8 cellular contexts compared by ENCODE assay signal in genomic region chr6:42781546-42781810, GRCh38. TPM values are rescaled to one million over a fixed set of nuclear protein-coding genes. Genes with fewer than 3 reads are reported as not detected.
DNase-seq lines count a peak whose midpoint lies in the region; ATAC-seq, FAIRE-seq and TF ChIP-seq lines count a peak whose summit lies in the region.

No MANE protein-coding gene starts in this region.

- peak overlapping the region; percentile 98 for H3K27ac ChIP-seq in HepG2 (ENCODE audit: extremely low read length, insufficient read depth, low read length)

- H3K9me3 Mint-ChIP-seq in activated naive CD8-positive, alpha-beta T cell treated with anti-CD3 and anti-CD28 coated beads for 36 hours, result no peaks in the 10 kb centered on the region

- no peaks in the 10 kb centered on the region for H3K36me3 ChIP-seq in HepG2 (replicated peaks in 1 of 2; ENCODE audit: control insufficient read depth in 1 of 2, insufficient read depth in 2 of 2, low read length in 2 of 2)

- no peaks in the 10 kb centered on the region for H3K27me3 Mint-ChIP-seq in activated naive CD8-positive, alpha-beta T cell treated with anti-CD3 and anti-CD28 coated beads for 36 hours

- H3K4me2 ChIP-seq in HepG2 (ENCODE audit: low read depth, low read length), result peak overlapping the region; percentile 76

- POLR2A ChIA-PET in HepG2 (lab: Yijun Ruan, JAX), result interaction anchor here (0.6 to 11.1 kb wide), 9 partner anchors 10 to 198 kb away, joined by 3 to 270 read pairs (median 7); partner anchors contain the start of genes PEX6, RPL7L1 and TBCC

- intact Hi-C loops in HepG2 (cut with micrococcal nuclease; ENCODE audit: unreplicated experiment), result no loop called here

- ATAC-seq in HepG2 (no peak), GM18519 (IDR thresholded peaks at IDR 0.05; ENCODE audit: low FRiP score, unreplicated experiment) (no peak), HG03280 (IDR thresholded peaks at IDR 0.05; ENCODE audit: unreplicated experiment) (no peak)

- peaks cover 41% of the 10 kb centered on the region for H3K4me1 Mint-ChIP-seq in activated naive CD8-positive, alpha-beta T cell treated with anti-CD3 and anti-CD28 coated beads for 36 hours

- H2AFZ ChIP-seq in HepG2 (ENCODE audit: low read length), result no peak overlapping the region

- peak overlapping the region; percentile 99 for H3K27ac Mint-ChIP-seq in activated naive CD8-positive, alpha-beta T cell treated with anti-CD3 and anti-CD28 coated beads for 36 hours

- FAIRE-seq in HepG2 (lab: Jason Lieb, UNC), result no peak
- no peak for FAIRE-seq in urothelium cell line (lab: Jason Lieb, UNC)

- no peaks in the 10 kb centered on the region for H3K9me3 ChIP-seq in HepG2 (ENCODE audit: low read length)

- peak overlapping the region; percentile 45 to 94 (median 92); a peak in 5 of 6 replicates for H3K4me3 ChIP-seq in HepG2 (replicated peaks in 1 of 3; ENCODE audit: insufficient read depth in 1 of 3, low read depth in 2 of 3, low read length in 3 of 3)

- CTCF ChIA-PET in HepG2 (lab: Yijun Ruan, JAX; ENCODE audit: low intra/inter-chr PET ratio, low total read pairs), result no interaction called here

- H4K20me1 ChIP-seq in HepG2 (ENCODE audit: insufficient read depth, low read length), result 0 out of 2 replicates have a peak, but pooled peaks cover 4% of the 10 kb centered on the region

- no peak for TF ChIP-seq RAD21 in HepG2 (CRISPR knock-in tag; IDR thresholded peaks at IDR 0.05)

- peaks cover 21% of the 10 kb centered on the region for H3K36me3 Mint-ChIP-seq in activated naive CD8-positive, alpha-beta T cell treated with anti-CD3 and anti-CD28 coated beads for 36 hours

- no TSS peak for BruUV-seq in HepG2 (replicated peaks; lab: Mats Ljungman, UMichigan)

- no peak for TF ChIP-seq CTCF in HepG2 (CRISPR knock-in tag; IDR thresholded peaks at IDR 0.05)

- peaks cover 41% of the 10 kb centered on the region for H3K79me2 ChIP-seq in HepG2 (ENCODE audit: insufficient read depth, low read length)

- H3K27me3 ChIP-seq in HepG2 (ENCODE audit: control insufficient read depth in 1 of 2, insufficient read depth in 2 of 2, low read length in 2 of 2), result no peaks in the 10 kb centered on the region; a peak in 1 of 5 replicates

- no peak for TF ChIP-seq EP300 in HepG2 (IDR thresholded peaks at IDR 0.05; ENCODE audit: low read depth in 2 of 2, low read length in 2 of 2)
- no peak for TF ChIP-seq EP300 in HepG2 (CRISPR knock-in tag; IDR thresholded peaks at IDR 0.05; ENCODE audit: borderline replicate concordance)

- in situ Hi-C loops in HepG2 (cut with HindIII; ENCODE audit: extremely low pct_ligation_motif_present, low pct_unique_long_range_greater_than_20kb), result loop anchor here (5.0 kb wide), 1 partner anchor 34 kb away; the partner anchor contains the start of gene TBCC

- WGBS in HepG2 (ENCODE audit: low lambda C conversion rate), result 3% methylated on average over 4 of the region's 4 CpGs

- H3K9ac ChIP-seq in HepG2 (ENCODE audit: insufficient read depth, low read depth, low read length), result peak overlapping the region; percentile 98; the same call in 1 of the 2 replicates

- DNase-seq in stimulated activated CD4-positive, alpha-beta T cell treated with anti-CD3 and anti-CD28 coated beads, Interleukin-2, amount 100 ng/mL, for 4 hours (ENCODE audit: low read depth), result peak; percentile 5
- DNase-seq in stimulated activated CD4-positive, alpha-beta T cell treated with anti-CD3 and anti-CD28 coated beads, Interleukin-4, amount 100 ng/mL, for 24 hours, result no peak
- no peak for DNase-seq in activated naive CD8-positive, alpha-beta T cell treated with anti-CD3 and anti-CD28 coated beads for 36 hours
- no peak for DNase-seq in HepG2 (ENCODE audit: low spot score)
- peak; percentile 20 for DNase-seq in urothelium cell line (ENCODE audit: low spot score)
- no peak for DNase-seq in amniotic stem cell (lab: John Stamatoyannopoulos, UW)

- H3K4me3 Mint-ChIP-seq in activated naive CD8-positive, alpha-beta T cell treated with anti-CD3 and anti-CD28 coated beads for 36 hours, result peak overlapping the region; percentile 67

- peaks cover 64% of the 10 kb centered on the region for H3K4me1 ChIP-seq in HepG2 (ENCODE audit: insufficient read depth, low read length)

- no peak for TF ChIP-seq POLR2A in HepG2 (IDR thresholded peaks at IDR 0.05; ENCODE audit: insufficient read depth in 1 of 2, low read depth in 2 of 2, low read length in 2 of 2)

RNA-seq across cellular contexts. Expression of gene BICRAL, which starts 0.4 kb away (rescaled TPM):
- total RNA-seq in activated naive CD8-positive, alpha-beta T cell treated with anti-CD3 and anti-CD28 coated beads for 36 hours, result 10 to 100 TPM; 10.6 to 10.7 TPM
- 5.0 and 6.8 TPM in 2 replicates for total RNA-seq in HepG2 (2016; rRNA removed; fragmentation: Illumina TruSeq; extraction: Trizol)
- 1.6 and 1.9 TPM in 2 replicates for total RNA-seq in HepG2 (2016; cell fraction: cytosol; rRNA removed; fragmentation: Illumina TruSeq; extraction: Trizol; ENCODE audit: low read depth)
- total RNA-seq in HepG2 (2016; cell fraction: insoluble cytoplasmic fraction; rRNA removed; fragmentation: Illumina TruSeq; extraction: Trizol), result 4.5 and 6.4 TPM in 2 replicates
- 4.8 and 5.3 TPM in 2 replicates for total RNA-seq in HepG2 (2016; cell fraction: membrane; rRNA removed; fragmentation: Illumina TruSeq; extraction: Trizol)
- total RNA-seq in HepG2 (2016; cell fraction: nucleus; rRNA removed; fragmentation: Illumina TruSeq; extraction: Trizol), result 4.9 and 6.1 TPM in 2 replicates
- 11.1 and 13.5 TPM in 2 replicates for polyA plus RNA-seq in HepG2 (2011; rRNA removed)
- polyA plus RNA-seq in HepG2 (2011; cell fraction: cytosol; rRNA removed), result 9.5 and 11.4 TPM in 2 replicates
- 9.0 and 9.1 TPM in 2 replicates for polyA plus RNA-seq in HepG2 (2011; cell fraction: nucleus; rRNA removed)
- polyA plus RNA-seq in HepG2 (2012), result 7.3 and 7.8 TPM in 2 replicates
- polyA plus RNA-seq in HepG2 (2016; cell fraction: cytosol; fragmentation: Illumina TruSeq; extraction: Trizol; ENCODE audit: low read depth), result 0.24 and 0.26 TPM in 2 replicates
- polyA plus RNA-seq in HepG2 (2016; cell fraction: insoluble cytoplasmic fraction; fragmentation: Illumina TruSeq; extraction: Trizol; ENCODE audit: low read depth), result 5.3 and 6.6 TPM in 2 replicates
- polyA plus RNA-seq in HepG2 (2016; cell fraction: membrane; fragmentation: Illumina TruSeq; extraction: Trizol; ENCODE audit: low read depth), result 1.5 and 1.7 TPM in 2 replicates
- polyA plus RNA-seq in HepG2 (2016; cell fraction: nucleus; fragmentation: Illumina TruSeq; extraction: Trizol; ENCODE audit: insufficient read depth, low read depth), result 8.7 and 9.2 TPM in 2 replicates
- polyA minus RNA-seq in HepG2 (2011; rRNA and poly(A)+ RNA removed; ENCODE audit: low replicate concordance), result 16.6 and 32.3 TPM in 2 replicates
- 14.7 and 15.5 TPM in 2 replicates for polyA minus RNA-seq in HepG2 (2011; cell fraction: cytosol; rRNA and poly(A)+ RNA removed)
- 14.7 and 18.9 TPM in 2 replicates for polyA minus RNA-seq in HepG2 (2011; cell fraction: nucleus; rRNA and poly(A)+ RNA removed)

RNA-seq across cellular contexts. Expression of gene TBCC, which starts 35.6 kb away (rescaled TPM):
- 10 to 100 TPM; 16.8 to 18.3 TPM for total RNA-seq in activated naive CD8-positive, alpha-beta T cell treated with anti-CD3 and anti-CD28 coated beads for 36 hours
- 36.1 and 43.2 TPM in 2 replicates for total RNA-seq in HepG2 (2016; rRNA removed; fragmentation: Illumina TruSeq; extraction: Trizol)
- 13.4 and 14.0 TPM in 2 replicates for total RNA-seq in HepG2 (2016; cell fraction: cytosol; rRNA removed; fragmentation: Illumina TruSeq; extraction: Trizol; ENCODE audit: low read depth)
- total RNA-seq in HepG2 (2016; cell fraction: insoluble cytoplasmic fraction; rRNA removed; fragmentation: Illumina TruSeq; extraction: Trizol), result 37.2 and 41.5 TPM in 2 replicates
- total RNA-seq in HepG2 (2016; cell fraction: membrane; rRNA removed; fragmentation: Illumina TruSeq; extraction: Trizol), result 20.4 and 22.9 TPM in 2 replicates
- 17.5 and 20.0 TPM in 2 replicates for total RNA-seq in HepG2 (2016; cell fraction: nucleus; rRNA removed; fragmentation: Illumina TruSeq; extraction: Trizol)
- polyA plus RNA-seq in HepG2 (2011; rRNA removed), result 14.8 and 18.0 TPM in 2 replicates
- polyA plus RNA-seq in HepG2 (2011; cell fraction: cytosol; rRNA removed), result 14.9 and 15.6 TPM in 2 replicates
- 12.6 and 13.8 TPM in 2 replicates for polyA plus RNA-seq in HepG2 (2011; cell fraction: nucleus; rRNA removed)
- polyA plus RNA-seq in HepG2 (2012), result 12.0 and 15.3 TPM in 2 replicates
- polyA plus RNA-seq in HepG2 (2016; cell fraction: cytosol; fragmentation: Illumina TruSeq; extraction: Trizol; ENCODE audit: low read depth), result 5.2 and 5.5 TPM in 2 replicates
- polyA plus RNA-seq in HepG2 (2016; cell fraction: insoluble cytoplasmic fraction; fragmentation: Illumina TruSeq; extraction: Trizol; ENCODE audit: low read depth), result 26.8 and 28.7 TPM in 2 replicates
- 7.8 and 9.2 TPM in 2 replicates for polyA plus RNA-seq in HepG2 (2016; cell fraction: membrane; fragmentation: Illumina TruSeq; extraction: Trizol; ENCODE audit: low read depth)
- polyA plus RNA-seq in HepG2 (2016; cell fraction: nucleus; fragmentation: Illumina TruSeq; extraction: Trizol; ENCODE audit: insufficient read depth, low read depth), result 20.6 and 21.7 TPM in 2 replicates
- 10.7 and 14.8 TPM in 2 replicates for polyA minus RNA-seq in HepG2 (2011; rRNA and poly(A)+ RNA removed; ENCODE audit: low replicate concordance)
- polyA minus RNA-seq in HepG2 (2011; cell fraction: cytosol; rRNA and poly(A)+ RNA removed), result 8.2 and 9.3 TPM in 2 replicates
- 7.6 and 7.7 TPM in 2 replicates for polyA minus RNA-seq in HepG2 (2011; cell fraction: nucleus; rRNA and poly(A)+ RNA removed)

RNA-seq across cellular contexts. Expression of gene PRPH2, which starts 59.1 kb away (rescaled TPM):
- total RNA-seq in activated naive CD8-positive, alpha-beta T cell treated with anti-CD3 and anti-CD28 coated beads for 36 hours, result under 1 TPM in 1 of 2 experiments, not detected in 1; 0.06 TPM
- total RNA-seq in HepG2 (2016; rRNA removed; fragmentation: Illumina TruSeq; extraction: Trizol), result 0.04 and 0.06 TPM in 2 replicates
- 0.10 TPM in 1 of 2 replicates, not detected in the other for total RNA-seq in HepG2 (2016; cell fraction: cytosol; rRNA removed; fragmentation: Illumina TruSeq; extraction: Trizol; ENCODE audit: low read depth)
- total RNA-seq in HepG2 (2016; cell fraction: insoluble cytoplasmic fraction; rRNA removed; fragmentation: Illumina TruSeq; extraction: Trizol), result 0.04 TPM in 1 of 2 replicates, not detected in the other
- total RNA-seq in HepG2 (2016; cell fraction: membrane; rRNA removed; fragmentation: Illumina TruSeq; extraction: Trizol), result 0.10 TPM in 1 of 2 replicates, not detected in the other
- total RNA-seq in HepG2 (2016; cell fraction: nucleus; rRNA removed; fragmentation: Illumina TruSeq; extraction: Trizol), result not detected in 2 replicates
- polyA plus RNA-seq in HepG2 (2011; rRNA removed), result 0.03 and 0.05 TPM in 2 replicates
- polyA plus RNA-seq in HepG2 (2011; cell fraction: cytosol; rRNA removed), result 0.05 TPM in 2 replicates
- 0.08 TPM in 1 of 2 replicates, not detected in the other for polyA plus RNA-seq in HepG2 (2011; cell fraction: nucleus; rRNA removed)
- not detected in 2 replicates for polyA plus RNA-seq in HepG2 (2012)
- not detected in 2 replicates for polyA plus RNA-seq in HepG2 (2016; cell fraction: cytosol; fragmentation: Illumina TruSeq; extraction: Trizol; ENCODE audit: low read depth)
- polyA plus RNA-seq in HepG2 (2016; cell fraction: insoluble cytoplasmic fraction; fragmentation: Illumina TruSeq; extraction: Trizol; ENCODE audit: low read depth), result not detected in 2 replicates
- not detected in 2 replicates for polyA plus RNA-seq in HepG2 (2016; cell fraction: membrane; fragmentation: Illumina TruSeq; extraction: Trizol; ENCODE audit: low read depth)
- polyA plus RNA-seq in HepG2 (2016; cell fraction: nucleus; fragmentation: Illumina TruSeq; extraction: Trizol; ENCODE audit: insufficient read depth, low read depth), result not detected in 2 replicates
- polyA minus RNA-seq in HepG2 (2011; rRNA and poly(A)+ RNA removed; ENCODE audit: low replicate concordance), result not detected in 2 replicates
- polyA minus RNA-seq in HepG2 (2011; cell fraction: cytosol; rRNA and poly(A)+ RNA removed), result not detected in 2 replicates
- 0.12 TPM in 1 of 2 replicates, not detected in the other for polyA minus RNA-seq in HepG2 (2011; cell fraction: nucleus; rRNA and poly(A)+ RNA removed)

Comparison
In these comparisons a context has a peak if more than half of its experiments do, and no peak if none do; other contexts are left out.
1. DNase-seq: peak in stimulated activated CD4-positive, alpha-beta T cell treated with anti-CD3 and anti-CD28 coated beads, Interleukin-2, amount 100 ng/mL, for 4 hours (single experiment) and urothelium cell line (single experiment); none in stimulated activated CD4-positive, alpha-beta T cell treated with anti-CD3 and anti-CD28 coated beads, Interleukin-4, amount 100 ng/mL, for 24 hours (single experiment), activated naive CD8-positive, alpha-beta T cell treated with anti-CD3 and anti-CD28 coated beads for 36 hours (single experiment), HepG2 (single experiment) and amniotic stem cell (single experiment).